Comparison of ENCODE assay signal across 19 cellular contexts in the genomic region with DNA sequence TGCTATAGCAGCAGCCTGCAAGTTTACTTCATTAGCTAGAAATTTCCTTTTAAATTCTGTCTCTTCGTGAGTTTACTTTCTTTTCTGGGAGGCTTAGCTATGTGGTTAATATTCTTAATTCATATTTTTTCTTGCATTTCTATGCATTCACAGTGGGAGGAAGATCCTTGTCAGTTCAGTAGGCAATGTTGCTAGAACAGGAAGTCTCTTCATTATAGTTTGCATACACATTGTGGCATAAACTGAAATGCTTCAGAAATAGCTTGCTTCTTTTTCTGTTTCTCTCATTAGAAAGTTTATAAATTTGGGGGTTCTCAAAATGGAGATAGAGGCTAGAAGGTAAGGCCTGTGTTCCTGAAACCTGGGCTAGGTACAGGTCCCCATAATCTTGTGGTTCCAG. TPM values are rescaled to one million over a fixed set of nuclear protein-coding genes. Genes with fewer than 3 reads are reported as not detected.
A peak's percentile ranks its signal among the peaks of the same experiment; 100 is the strongest.
DNase-seq lines count a peak whose midpoint lies in the region; ATAC-seq, FAIRE-seq and TF ChIP-seq lines count a peak whose summit lies in the region.
"Had no signal": no experiment of that assay in that cellular context is flagged by ENCODE, and none has a peak within 500 bp of the region (broad histone marks: within the 10 kb centered on the region; RNA-seq: fewer than 3 reads in every experiment).

No MANE protein-coding gene starts in this region.

- peak overlapping the region; percentile 49 for H3K4me3 Mint-ChIP-seq in T-helper 2 cell treated with Interferon-gamma antibody and Interleukin-4, amounts not matched to agents 5 μg/mL and 100 μg/mL, for 36 hours
- no peak overlapping the region for H3K4me3 Mint-ChIP-seq in HFFc6
- H3K4me3 Mint-ChIP-seq: T-helper 1 cell treated with Interleukin-12 subunit alpha and Interleukin-12 subunit beta and Interleukin-4 antibody, amounts not matched to agents 30 μg/mL and 1 μg/mL, for 36 hours had no signal

- H3K9me3 Mint-ChIP-seq in T-helper 2 cell treated with Interferon-gamma antibody and Interleukin-4, amounts not matched to agents 5 μg/mL and 100 μg/mL, for 36 hours, result peaks cover 5% of the 10 kb centered on the region
- no peaks in the 10 kb centered on the region for H3K9me3 Mint-ChIP-seq in HFFc6

- peaks cover 10% of the 10 kb centered on the region for H3K36me3 Mint-ChIP-seq in T-helper 2 cell treated with Interferon-gamma antibody and Interleukin-4, amounts not matched to agents 5 μg/mL and 100 μg/mL, for 36 hours (ENCODE audit: low read depth)
- H3K36me3 Mint-ChIP-seq in HFFc6 (ENCODE audit: low read depth), result no peaks in the 10 kb centered on the region

- peaks cover 10% of the 10 kb centered on the region for H3K4me1 Mint-ChIP-seq in T-helper 2 cell treated with Interferon-gamma antibody and Interleukin-4, amounts not matched to agents 5 μg/mL and 100 μg/mL, for 36 hours (ENCODE audit: low read depth)
- no peaks in the 10 kb centered on the region for H3K4me1 Mint-ChIP-seq in HFFc6 (ENCODE audit: low read depth)

- TF ChIP-seq CTCF in GM10266 (IDR thresholded peaks at IDR 0.05; ENCODE audit: control insufficient read depth, insufficient read depth, low read depth, missing control alignments), result no peak
- no peak for TF ChIP-seq CTCF in HFFc6 (IDR thresholded peaks at IDR 0.05)

- FAIRE-seq in GM19239 (lab: Jason Lieb, UNC), result peak; percentile 80
- FAIRE-seq: keratinocyte had no signal

- peak overlapping the region; percentile 58 for H3K27ac Mint-ChIP-seq in T-helper 2 cell treated with Interferon-gamma antibody and Interleukin-4, amounts not matched to agents 5 μg/mL and 100 μg/mL, for 36 hours
- no peak overlapping the region for H3K27ac Mint-ChIP-seq in HFFc6
- H3K27ac Mint-ChIP-seq: T-helper 1 cell treated with Interleukin-12 subunit alpha and Interleukin-12 subunit beta and Interleukin-4 antibody, amounts not matched to agents 30 μg/mL and 1 μg/mL, for 36 hours had no signal

- H3K27me3 Mint-ChIP-seq in T-helper 2 cell treated with Interferon-gamma antibody and Interleukin-4, amounts not matched to agents 5 μg/mL and 100 μg/mL, for 36 hours (ENCODE audit: low read depth), result no peaks in the 10 kb centered on the region
- H3K27me3 Mint-ChIP-seq in HFFc6 (ENCODE audit: insufficient read depth), result no peaks in the 10 kb centered on the region; the same call in 1 of the 2 replicates

- ATAC-seq in GM18499 (IDR thresholded peaks at IDR 0.05; ENCODE audit: insufficient read depth, unreplicated experiment) (peak; percentile 63), HG02884 (IDR thresholded peaks at IDR 0.05; ENCODE audit: unreplicated experiment) (peak; percentile 76), HG03520 (IDR thresholded peaks at IDR 0.05; ENCODE audit: unreplicated experiment) (no peak)
- ATAC-seq: Panc1 had no signal

- DNase-seq in GM19239 (ENCODE audit: insufficient read length, low spot score), result no peak
- no peak for DNase-seq in T-helper 2 cell treated with Interferon-gamma antibody and Interleukin-4, amounts not matched to agents 5 μg/mL and 100 μg/mL, for 36 hours (ENCODE audit: low spot score)
- DNase-seq in GM10266 (ENCODE audit: extremely low spot score), result no peak
- DNase-seq in COLO668 (lab: John Stamatoyannopoulos, UW; ENCODE audit: unreplicated experiment), result no peak
- no peak for DNase-seq in HFFc6
- DNase-seq: activated CD4-positive, alpha-beta T cell treated with anti-CD3 and anti-CD28 coated beads, Interleukin-2, amount 50 U/mL, for 4 hours; COR-L47; NCI-H1092; NCI-H226; stimulated activated CD4-positive, alpha-beta T cell treated with anti-CD3 and anti-CD28 coated beads, Interleukin-15, amount 100 ng/mL, for 24 hours; trophoblast cell had no signal

RNA-seq across cellular contexts. Expression of gene ARHGAP15, which starts 8.1 kb away (rescaled TPM):
- total RNA-seq in HFFc6 (2021; fragmentation: NEBNext Ultra II Directional; extraction: Animal tissue kit (Norgen Biotek cat#: 25700)), result not detected
- total RNA-seq: glomerular endothelial cell, HT-29 had no signal
